1 cellular context compared by ENCODE assay signal in genomic region chr19:52590728-52591127, GRCh38.
TF ChIP-seq lines count a peak whose summit lies in the region.

No MANE protein-coding gene starts in this region.

TF ChIP-seq in HepG2, 621 proteins besides CTCF, POLR2A, EP300 and RAD21:
- TF ChIP-seq GABPB1 (CRISPR knock-in tag; IDR thresholded peaks at IDR 0.05) = no peak
- no peak for TF ChIP-seq ZNF615 (CRISPR knock-in tag; IDR thresholded peaks at IDR 0.05; ENCODE audit: borderline replicate concordance)
- no peak for TF ChIP-seq ZNF83 (CRISPR knock-in tag; IDR thresholded peaks at IDR 0.05; ENCODE audit: borderline replicate concordance)
- peak; percentile 12; the same call in 1 of the 2 replicates for TF ChIP-seq STAG1 (CRISPR knock-in tag; IDR thresholded peaks at IDR 0.05)
- no peak for TF ChIP-seq ESRRA (CRISPR knock-in tag; IDR thresholded peaks at IDR 0.05; ENCODE audit: low read depth)
